ENCODE assay signal across 31 cellular contexts in genomic region chr14:23620177-23620702, GRCh38. TPM values are rescaled to one million over a fixed set of nuclear protein-coding genes. Genes with fewer than 3 reads are reported as not detected.
"Had no signal": no experiment of that assay in that cellular context is flagged by ENCODE, and none has a peak within 500 bp of the region (broad histone marks: within the 10 kb centered on the region; RNA-seq: fewer than 3 reads in every experiment).

No MANE protein-coding gene starts in this region.

- H3K27me3 Mint-ChIP-seq: stimulated activated naive CD8-positive, alpha-beta T cell treated with anti-CD3 and anti-CD28 coated beads, Interleukin-15, Interleukin-2, amounts not matched to agents 100 ng/mL and 50 ng/mL, for 24 hours had no signal

- H3K27ac ChIP-seq: left lung, lower lobe of right lung, prostate gland, sigmoid colon, spleen, suprapubic skin, thoracic aorta, tibial artery, uterus had no signal

- H3K36me3 Mint-ChIP-seq: stimulated activated effector memory CD8-positive, alpha-beta T cell treated with anti-CD3 and anti-CD28 coated beads, Interleukin-12 subunit alpha, Interleukin-12 subunit beta, amount 100 ng/mL, for 72 hours had no signal

- FAIRE-seq: kidney, pancreas, small intestine had no signal

- H3K4me1 ChIP-seq: left lung, lower lobe of right lung, prostate gland, sigmoid colon, spleen, suprapubic skin, tibial artery, uterus had no signal

- H3K27ac Mint-ChIP-seq: immature natural killer cell; nephron; stimulated activated effector memory CD8-positive, alpha-beta T cell treated with anti-CD3 and anti-CD28 coated beads, Interleukin-12 subunit alpha, Interleukin-12 subunit beta, amount 100 ng/mL, for 72 hours; stimulated activated naive CD8-positive, alpha-beta T cell treated with anti-CD3 and anti-CD28 coated beads, Interleukin-15, Interleukin-2, amounts not matched to agents 100 ng/mL and 50 ng/mL, for 24 hours had no signal

- H3K9me3 ChIP-seq: lower lobe of right lung, pancreas, prostate gland, sigmoid colon, suprapubic skin, thoracic aorta, tibial artery, uterus had no signal

- H3K4me3 Mint-ChIP-seq: immature natural killer cell; naive thymus-derived CD8-positive, alpha-beta T cell; nephron; neural crest cell; stimulated activated effector memory CD8-positive, alpha-beta T cell treated with anti-CD3 and anti-CD28 coated beads, Interleukin-12 subunit alpha, Interleukin-12 subunit beta, amount 100 ng/mL, for 72 hours; stimulated activated naive CD8-positive, alpha-beta T cell treated with anti-CD3 and anti-CD28 coated beads, Interleukin-15, Interleukin-2, amounts not matched to agents 100 ng/mL and 50 ng/mL, for 24 hours had no signal

- H3K36me3 ChIP-seq: left lung, lower lobe of right lung, pancreas, prostate gland, sigmoid colon, spleen, suprapubic skin, thoracic aorta, tibial artery, uterus had no signal

- ATAC-seq: left lung; lower lobe of right lung; naive thymus-derived CD8-positive, alpha-beta T cell; right cardiac atrium; stimulated activated effector memory CD8-positive, alpha-beta T cell treated with anti-CD3 and anti-CD28 coated beads, Interleukin-12 subunit alpha, Interleukin-12 subunit beta, amount 100 ng/mL, for 72 hours had no signal

- H3K27me3 ChIP-seq: left lung, pancreas, spleen, uterus had no signal

- DNase-seq: hypothalamus; immature natural killer cell; kidney; left colon; left lung; lower lobe of right lung; mammary epithelial cell; mesenchymal stem cell; naive thymus-derived CD8-positive, alpha-beta T cell; nucleus accumbens; pancreas; posterior cingulate gyrus; retina; right cardiac atrium; sigmoid colon; small intestine; spleen; stimulated activated CD4-positive, alpha-beta T cell treated with anti-CD3 and anti-CD28 coated beads, Interleukin-4, amount 100 ng/mL, for 24 hours; stimulated activated naive CD4-positive, alpha-beta T cell; tibial artery; trophoblast cell; uterus had no signal

- H3K4me1 Mint-ChIP-seq: immature natural killer cell, nephron, neural crest cell had no signal

- H3K4me3 ChIP-seq: left lung, lower lobe of right lung, pancreas, prostate gland, sigmoid colon, spleen, suprapubic skin, thoracic aorta, tibial artery, uterus had no signal

RNA-seq across cellular contexts. Expression of gene DHRS2, which starts 15.9 kb away (rescaled TPM):
- total RNA-seq: naive thymus-derived CD8-positive, alpha-beta T cell; neural crest cell; right cardiac atrium; sigmoid colon; subcutaneous adipose tissue; thoracic aorta had no signal
- polyA plus RNA-seq: naive thymus-derived CD8-positive, alpha-beta T cell; right cardiac atrium had no signal

RNA-seq across cellular contexts. Expression of gene JPH4, which starts 41.6 kb away (rescaled TPM):
- total RNA-seq: naive thymus-derived CD8-positive, alpha-beta T cell; osteoblast had no signal
